In genomic region chr1:99297923-99298322, GRCh38 we compare ENCODE assay signal across 19 cellular contexts.
"Had no signal": no experiment of that assay in that cellular context is flagged by ENCODE, and none has a peak within 500 bp of the region (broad histone marks: within the 10 kb centered on the region; RNA-seq: fewer than 3 reads in every experiment).

No MANE protein-coding gene starts in this region.

- H3K9me3 ChIP-seq: heart right ventricle, suprapubic skin, thyroid gland had no signal

- H3K4me3 ChIP-seq: dorsolateral prefrontal cortex, heart right ventricle, suprapubic skin, thyroid gland had no signal

- H3K9me3 Mint-ChIP-seq: type B pancreatic cell had no signal

- ATAC-seq: esophagus mucosa, heart right ventricle, left lobe of liver, natural killer cell, right cardiac atrium had no signal

- H3K36me3 Mint-ChIP-seq: natural killer cell, type B pancreatic cell had no signal

- H3K4me3 Mint-ChIP-seq: natural killer cell, neural crest cell, type B pancreatic cell had no signal

- DNase-seq: cortex of kidney; effector CD8-positive, alpha-beta T cell; heart right ventricle; islet precursor cell; mammary epithelial cell; natural killer cell; right cardiac atrium; small intestine; stimulated activated CD4-positive, alpha-beta T cell treated with anti-CD3 and anti-CD28 coated beads, Interleukin-12 subunit alpha, Interleukin-12 subunit beta, amount 100 ng/mL, for 4 hours; stimulated activated naive CD4-positive, alpha-beta T cell treated with Interleukin-2 at 50 U/mL for 16 hours; thyroid gland had no signal

- H3K36me3 ChIP-seq: heart right ventricle, suprapubic skin, thyroid gland had no signal

- H3K27me3 Mint-ChIP-seq: type B pancreatic cell had no signal

- H3K27ac Mint-ChIP-seq: natural killer cell, type B pancreatic cell had no signal

- H3K4me1 ChIP-seq: heart right ventricle, suprapubic skin, thyroid gland had no signal

- H3K27ac ChIP-seq: dorsolateral prefrontal cortex, heart right ventricle, suprapubic skin, thyroid gland had no signal

- H3K27me3 ChIP-seq: dorsolateral prefrontal cortex, heart right ventricle, suprapubic skin, thyroid gland had no signal

- FAIRE-seq: frontal cortex, small intestine, urothelium cell line had no signal

- H3K4me1 Mint-ChIP-seq: natural killer cell, neural crest cell had no signal
